17 cellular contexts compared by ENCODE assay signal in the genomic region with DNA sequence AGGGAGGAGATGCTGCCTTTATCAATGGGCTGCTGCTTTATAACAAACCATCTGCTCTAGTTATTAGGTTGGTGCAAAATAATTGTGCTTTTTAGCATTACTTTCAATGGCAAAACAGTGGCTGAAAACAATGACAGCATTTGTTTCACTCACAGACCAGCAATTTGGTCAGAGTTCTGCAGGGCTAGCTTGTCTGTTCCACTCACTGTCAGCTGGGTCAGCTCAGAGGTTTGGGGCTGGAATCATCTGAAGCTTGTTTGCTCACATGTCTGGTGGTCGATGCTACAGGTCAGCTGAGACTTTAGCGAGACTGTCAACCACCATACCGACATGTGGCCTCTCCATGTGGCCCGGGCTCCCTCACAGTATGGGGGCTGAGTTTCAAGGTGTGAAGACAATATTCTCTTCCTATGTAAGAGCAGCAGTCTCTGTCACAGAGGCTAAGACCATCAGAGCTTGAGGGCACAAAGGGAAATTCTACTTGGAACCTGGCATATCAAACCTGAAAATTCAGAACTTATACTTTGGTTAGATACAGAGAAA.
"Had no signal": no experiment of that assay in that cellular context is flagged by ENCODE, and none has a peak within 500 bp of the region (broad histone marks: within the 10 kb centered on the region; RNA-seq: fewer than 3 reads in every experiment).

No MANE protein-coding gene starts in this region.

- H3K9me3 Mint-ChIP-seq: activated T-helper 1 cell treated with anti-CD3 and anti-CD28 coated beads, Interleukin-12 subunit alpha, Interleukin-12 subunit beta, Interleukin-2, Interleukin-4 antibody, amounts not matched to agents 30 ng/mL and 10 ng/mL and 1 ng/mL, durations not matched to agents 14 hours and 24 hours and 36 hours; endodermal cell; mesothelial cell of epicardium; nephron had no signal

- H3K36me3 ChIP-seq: suprapubic skin, WERI-Rb-1 had no signal

- H3K27me3 ChIP-seq: suprapubic skin had no signal

- H3K36me3 Mint-ChIP-seq: activated naive CD4-positive, alpha-beta T cell treated with anti-CD3 and anti-CD28 coated beads, Interleukin-2, amount 50 U/mL, for 72 hours; mesothelial cell of epicardium; type B pancreatic cell had no signal

- H3K27ac ChIP-seq: epithelial cell of prostate, suprapubic skin, WERI-Rb-1 had no signal

- H3K9me3 ChIP-seq: suprapubic skin had no signal

- DNase-seq: activated CD4-positive, alpha-beta T cell treated with anti-CD3 and anti-CD28 coated beads, Interleukin-2, amount 50 U/mL, for 48 hours; activated gamma-delta T cell treated with Interleukin-2 at 50 U/mL for 16 hours; endodermal cell; foreskin fibroblast; kidney; stimulated activated CD4-positive, alpha-beta T cell treated with anti-CD3 and anti-CD28 coated beads, Interleukin-2, amount 100 ng/mL, for 24 hours; stimulated activated naive CD8-positive, alpha-beta T cell treated with anti-CD3 and anti-CD28 coated beads, Interleukin-15, Interleukin-2, amounts not matched to agents 100 U/mL and 50 U/mL, for 24 hours; T-helper 2 cell; WERI-Rb-1 had no signal

- H3K4me3 Mint-ChIP-seq: activated T-helper 1 cell treated with anti-CD3 and anti-CD28 coated beads, Interleukin-12 subunit alpha, Interleukin-12 subunit beta, Interleukin-2, Interleukin-4 antibody, amounts not matched to agents 30 ng/mL and 10 ng/mL and 1 ng/mL, durations not matched to agents 14 hours and 24 hours and 36 hours; endodermal cell; mesothelial cell of epicardium; nephron; type B pancreatic cell had no signal

- H3K27me3 Mint-ChIP-seq: type B pancreatic cell had no signal

- H3K27ac Mint-ChIP-seq: activated naive CD4-positive, alpha-beta T cell treated with anti-CD3 and anti-CD28 coated beads, Interleukin-2, amount 50 U/mL, for 72 hours; activated T-helper 1 cell treated with anti-CD3 and anti-CD28 coated beads, Interleukin-12 subunit alpha, Interleukin-12 subunit beta, Interleukin-2, Interleukin-4 antibody, amounts not matched to agents 30 ng/mL and 10 ng/mL and 1 ng/mL, durations not matched to agents 14 hours and 24 hours and 36 hours; endodermal cell; mesothelial cell of epicardium; nephron; type B pancreatic cell had no signal

- H3K4me3 ChIP-seq: lung, suprapubic skin had no signal

- ATAC-seq: activated naive CD4-positive, alpha-beta T cell treated with anti-CD3 and anti-CD28 coated beads, Interleukin-2, amount 50 U/mL, for 72 hours; stimulated activated naive CD8-positive, alpha-beta T cell treated with anti-CD3 and anti-CD28 coated beads, Interleukin-15, Interleukin-2, amounts not matched to agents 100 U/mL and 50 U/mL, for 24 hours had no signal
